In the genomic region with DNA sequence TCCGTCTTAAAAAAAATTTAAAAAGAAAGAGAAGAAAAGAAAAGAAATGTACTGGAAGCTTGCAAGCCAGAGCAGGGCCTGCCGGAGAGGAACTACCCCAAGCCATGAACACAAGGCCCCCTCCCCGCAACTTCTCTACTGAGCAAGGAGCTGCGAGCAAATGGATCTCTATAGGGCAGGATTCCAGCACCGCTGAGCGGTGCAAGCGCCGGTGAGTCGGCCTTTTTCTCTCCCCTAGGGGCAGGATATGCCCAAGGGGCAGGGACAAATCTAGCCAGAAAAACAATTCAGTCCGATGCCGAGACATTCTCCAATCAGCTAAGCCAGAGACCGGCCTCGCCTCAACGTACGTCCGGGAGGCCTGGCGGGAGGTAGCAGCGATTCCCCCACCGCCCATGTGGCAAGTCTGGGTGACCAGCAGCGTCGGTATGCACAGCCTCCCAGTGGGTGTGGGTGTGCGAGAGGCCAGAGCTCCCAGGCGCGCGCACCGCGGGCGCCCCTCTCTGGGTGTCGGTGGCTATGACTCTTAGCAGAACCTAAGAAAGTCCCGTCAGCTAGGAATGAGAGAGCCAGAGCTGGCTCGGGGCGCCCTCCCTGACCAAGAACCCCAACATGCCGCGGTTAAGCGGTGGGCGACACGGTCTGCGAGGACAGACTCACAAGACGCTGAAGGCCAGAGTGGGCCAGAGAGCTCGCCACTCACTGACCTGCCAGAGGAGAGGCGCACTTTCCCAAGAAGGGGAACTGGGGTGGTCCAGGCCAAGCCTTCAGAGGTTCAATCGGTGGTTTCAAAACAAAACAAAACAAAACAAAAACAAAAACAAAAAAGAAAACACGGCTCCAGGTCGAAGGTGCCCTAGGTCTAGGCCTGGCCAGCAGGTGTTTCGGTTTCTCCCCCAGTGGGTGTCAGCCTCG, we compare ENCODE assay signal across 1 cellular context.
TF ChIP-seq lines count a peak whose summit lies in the region.

No MANE protein-coding gene starts in this region.

TF ChIP-seq in IMR-90, 13 proteins besides CTCF, POLR2A, EP300 and RAD21:
- TF ChIP-seq SMC3 (IDR thresholded peaks at IDR 0.05; ENCODE audit: low read depth, low read length) (peak; percentile 47), FOS (IDR thresholded peaks at IDR 0.05; ENCODE audit: low read depth, low read length) (no peak), NFE2L2 (IDR thresholded peaks at IDR 0.05; ENCODE audit: low read depth, low read length) (no peak), RCOR1 (IDR thresholded peaks at IDR 0.05; ENCODE audit: insufficient replicate concordance, low read length) (no peak), BHLHE40 (IDR thresholded peaks at IDR 0.05; ENCODE audit: low read depth, low read length) (no peak), MXI1 (IDR thresholded peaks at IDR 0.05; ENCODE audit: borderline replicate concordance, low read depth, low read length) (no peak), CEBPB (IDR thresholded peaks at IDR 0.05; ENCODE audit: low read depth, low read length) (peak; percentile 11; the same call in 1 of the 2 replicates), MAFK (IDR thresholded peaks at IDR 0.05; ENCODE audit: low read depth, low read length) (no peak), MAZ (IDR thresholded peaks at IDR 0.05; ENCODE audit: borderline replicate concordance, low read depth, low read length) (peak; percentile 24; the same call in 1 of the 2 replicates), CHD1 (IDR thresholded peaks at IDR 0.05; ENCODE audit: low read depth, low read length) (no peak)
- TF ChIP-seq, protein P1, sequence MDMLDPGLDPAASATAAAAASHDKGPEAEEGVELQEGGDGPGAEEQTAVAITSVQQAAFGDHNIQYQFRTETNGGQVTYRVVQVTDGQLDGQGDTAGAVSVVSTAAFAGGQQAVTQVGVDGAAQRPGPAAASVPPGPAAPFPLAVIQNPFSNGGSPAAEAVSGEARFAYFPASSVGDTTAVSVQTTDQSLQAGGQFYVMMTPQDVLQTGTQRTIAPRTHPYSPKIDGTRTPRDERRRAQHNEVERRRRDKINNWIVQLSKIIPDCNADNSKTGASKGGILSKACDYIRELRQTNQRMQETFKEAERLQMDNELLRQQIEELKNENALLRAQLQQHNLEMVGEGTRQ (IDR thresholded peaks at IDR 0.05; ENCODE audit: low read depth, low read length): no peak; the same call in 1 of the 2 replicates
- TF ChIP-seq, protein P2, sequence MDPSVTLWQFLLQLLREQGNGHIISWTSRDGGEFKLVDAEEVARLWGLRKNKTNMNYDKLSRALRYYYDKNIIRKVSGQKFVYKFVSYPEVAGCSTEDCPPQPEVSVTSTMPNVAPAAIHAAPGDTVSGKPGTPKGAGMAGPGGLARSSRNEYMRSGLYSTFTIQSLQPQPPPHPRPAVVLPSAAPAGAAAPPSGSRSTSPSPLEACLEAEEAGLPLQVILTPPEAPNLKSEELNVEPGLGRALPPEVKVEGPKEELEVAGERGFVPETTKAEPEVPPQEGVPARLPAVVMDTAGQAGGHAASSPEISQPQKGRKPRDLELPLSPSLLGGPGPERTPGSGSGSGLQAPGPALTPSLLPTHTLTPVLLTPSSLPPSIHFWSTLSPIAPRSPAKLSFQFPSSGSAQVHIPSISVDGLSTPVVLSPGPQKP (IDR thresholded peaks at IDR 0.05; ENCODE audit: borderline replicate concordance, low read depth, low read length): no peak
